Comparison of ENCODE assay signal across 17 cellular contexts in genomic region chr5:142342128-142342981, GRCh38. TPM values are rescaled to one million over a fixed set of nuclear protein-coding genes. Genes with fewer than 3 reads are reported as not detected.
DNase-seq lines count a peak whose midpoint lies in the region; ATAC-seq and TF ChIP-seq lines count a peak whose summit lies in the region.
"Had no signal": no experiment of that assay in that cellular context is flagged by ENCODE, and none has a peak within 500 bp of the region (broad histone marks: within the 10 kb centered on the region; RNA-seq: fewer than 3 reads in every experiment).

No MANE protein-coding gene starts in this region.

- peaks cover 67% of the 10 kb centered on the region for H3K27me3 Mint-ChIP-seq in stimulated activated memory B cell treated with anti-CD40 and anti-IgM and Interleukin-4, amounts not matched to agents 10 μg/mL and 1 μg/mL and 100 μg/mL, for 72 hours

- H3K27ac Mint-ChIP-seq in stimulated activated memory B cell treated with anti-CD40 and anti-IgM and Interleukin-4, amounts not matched to agents 10 μg/mL and 1 μg/mL and 100 μg/mL, for 72 hours = no peak overlapping the region
- H3K27ac Mint-ChIP-seq: CD4-positive, CD25-positive, alpha-beta regulatory T cell; stimulated activated naive CD8-positive, alpha-beta T cell treated with anti-CD3 and anti-CD28 coated beads, Interleukin-15, Interleukin-2, amounts not matched to agents 100 ng/mL and 50 ng/mL, for 24 hours had no signal

- peaks cover 6% of the 10 kb centered on the region for H3K36me3 Mint-ChIP-seq in stimulated activated memory B cell treated with anti-CD40 and anti-IgM and Interleukin-4, amounts not matched to agents 10 μg/mL and 1 μg/mL and 100 μg/mL, for 72 hours
- H3K36me3 Mint-ChIP-seq: CD4-positive, CD25-positive, alpha-beta regulatory T cell had no signal

- no peak for ATAC-seq in GM18498 (IDR thresholded peaks at IDR 0.05; ENCODE audit: unreplicated experiment)
- ATAC-seq in stimulated activated memory B cell treated with anti-CD40 and anti-IgM and Interleukin-4, amounts not matched to agents 10 μg/mL and 1 μg/mL and 100 μg/mL, for 72 hours = no peak
- ATAC-seq in GM21360 (IDR thresholded peaks at IDR 0.05; ENCODE audit: unreplicated experiment) = no peak

- H3K4me1 Mint-ChIP-seq in stimulated activated memory B cell treated with anti-CD40 and anti-IgM and Interleukin-4, amounts not matched to agents 10 μg/mL and 1 μg/mL and 100 μg/mL, for 72 hours = no peaks in the 10 kb centered on the region
- H3K4me1 Mint-ChIP-seq: CD4-positive, CD25-positive, alpha-beta regulatory T cell had no signal

- DNase-seq in EH (ENCODE audit: low read depth) (peak; percentile 59), RPMI7951 (ENCODE audit: low read depth) (peak; percentile 92), fibroblast of villous mesenchyme (ENCODE audit: low read depth) (peak; percentile 49), myocyte (ENCODE audit: low read depth) (peak; percentile 49), AG08396 (ENCODE audit: low spot score) (no peak)
- DNase-seq: activated CD8-positive, alpha-beta memory T cell treated with anti-CD3 and anti-CD28 coated beads, Interleukin-2, amount 50 U/mL, for 48 hours; amygdala; CD4-positive, CD25-positive, alpha-beta regulatory T cell; effector CD4-positive, alpha-beta T cell; midbrain; SHP77; stimulated activated CD4-positive, alpha-beta T cell treated with anti-CD3 and anti-CD28 coated beads, Interleukin-4, amount 100 ng/mL, for 24 hours; WERI-Rb-1 had no signal

- peaks cover 25% of the 10 kb centered on the region for H3K9me3 Mint-ChIP-seq in stimulated activated memory B cell treated with anti-CD40 and anti-IgM and Interleukin-4, amounts not matched to agents 10 μg/mL and 1 μg/mL and 100 μg/mL, for 72 hours

- H3K4me3 Mint-ChIP-seq in stimulated activated memory B cell treated with anti-CD40 and anti-IgM and Interleukin-4, amounts not matched to agents 10 μg/mL and 1 μg/mL and 100 μg/mL, for 72 hours = no peak overlapping the region
- H3K4me3 Mint-ChIP-seq: CD4-positive, CD25-positive, alpha-beta regulatory T cell; stimulated activated naive CD8-positive, alpha-beta T cell treated with anti-CD3 and anti-CD28 coated beads, Interleukin-15, Interleukin-2, amounts not matched to agents 100 ng/mL and 50 ng/mL, for 24 hours had no signal

- no peak for TF ChIP-seq CTCF in fibroblast of villous mesenchyme (IDR thresholded peaks at IDR 0.05; ENCODE audit: insufficient read depth, low read depth, low read length)

- no peak overlapping the region for H3K4me3 ChIP-seq in fibroblast of villous mesenchyme (ENCODE audit: low read depth, low read length)

RNA-seq across cellular contexts. Expression of gene SPRY4, which starts 17.5 kb away (rescaled TPM):
- 23.7 TPM in 2 replicates for total RNA-seq in RPMI7951 (2014; rRNA removed; shearing (Covaris generic))
- total RNA-seq in fibroblast of villous mesenchyme (22.9 and 23.2 TPM in 2 replicates), myocyte (11.6 and 13.1 TPM in 2 replicates)
- 5.3 TPM for polyA plus RNA-seq in myocyte (2012)
- polyA plus RNA-seq: CD4-positive, CD25-positive, alpha-beta regulatory T cell had no signal
